Comparison of ENCODE assay signal across 19 cellular contexts in genomic region chr2:181105562-181105961, GRCh38.
DNase-seq lines count a peak whose midpoint lies in the region; ATAC-seq, FAIRE-seq and TF ChIP-seq lines count a peak whose summit lies in the region.
"Had no signal": no experiment of that assay in that cellular context is flagged by ENCODE, and none has a peak within 500 bp of the region (broad histone marks: within the 10 kb centered on the region; RNA-seq: fewer than 3 reads in every experiment).

No MANE protein-coding gene starts in this region.

- POLR2A ChIA-PET in activated CD4-positive, alpha-beta memory T cell treated with anti-CD3 and anti-CD28 coated beads, Interleukin-2, amount 10 ng/mL, durations not matched to agents 7 days and 5 days (lab: Charles Lee), result interaction anchor here (0.7 to 9.8 kb wide), 25 partner anchors 16 to 372 kb away, joined by 3 to 229 read pairs (median 7); partner anchors contain the start of genes ITGA4 and UBE2E3
- POLR2A ChIA-PET in naive thymus-derived CD8-positive, alpha-beta T cell (lab: Charles Lee), result interaction anchor here (0.8 to 6.8 kb wide), 8 partner anchors 15 to 361 kb away, joined by 3 to 53 read pairs (median 3); partner anchors contain the start of gene ITGA4

- no peak for DNase-seq in activated CD4-positive, alpha-beta T cell treated with anti-CD3 and anti-CD28 coated beads, Interleukin-2, amount 10 ng/mL, durations not matched to agents 24 days and 14 days
- no peak for DNase-seq in activated CD4-positive, alpha-beta T cell treated with anti-CD3 and anti-CD28 coated beads, Interleukin-2, amount 50 U/mL, for 4 hours
- DNase-seq in GM12891 (ENCODE audit: insufficient read length, low spot score) (no peak), HAP-1 (ENCODE audit: low spot score in 2 of 2) (no peak), GM20000 (ENCODE audit: low spot score) (no peak), NCI-H774 (lab: John Stamatoyannopoulos, UW) (no peak)
- no peak for DNase-seq in activated CD4-positive, alpha-beta memory T cell treated with anti-CD3 and anti-CD28 coated beads, Interleukin-2, amount 10 ng/mL, durations not matched to agents 7 days and 5 days
- DNase-seq in naive thymus-derived CD8-positive, alpha-beta T cell, result no peak
- DNase-seq: activated B cell treated with CpG ODN at 0.5 μM for 24 hours; activated naive CD4-positive, alpha-beta T cell treated with anti-CD3 and anti-CD28 coated beads for 36 hours; NCI-H1092; NCI-H2081 treated with DMSO at 0.1 percent for 48 hours; NCI-H524 treated with DMSO at 0.1 percent for 48 hours; SHP77 treated with DMSO at 0.1 percent for 48 hours; stimulated activated CD4-positive, alpha-beta T cell treated with anti-CD3 and anti-CD28 coated beads, Interleukin-15, amount 100 ng/mL, for 24 hours; stimulated activated naive CD8-positive, alpha-beta T cell treated with anti-CD3 and anti-CD28 coated beads, Interleukin-15, Interleukin-2, amounts not matched to agents 100 U/mL and 50 U/mL, for 24 hours had no signal

- peak overlapping the region; percentile 97 for H3K27ac Mint-ChIP-seq in activated CD4-positive, alpha-beta T cell treated with anti-CD3 and anti-CD28 coated beads, Interleukin-2, amount 10 ng/mL, durations not matched to agents 24 days and 14 days
- H3K27ac Mint-ChIP-seq in activated CD4-positive, alpha-beta memory T cell treated with anti-CD3 and anti-CD28 coated beads, Interleukin-2, amount 10 ng/mL, durations not matched to agents 7 days and 5 days, result peak overlapping the region; percentile 80
- H3K27ac Mint-ChIP-seq in naive thymus-derived CD8-positive, alpha-beta T cell, result peak overlapping the region in 8 of 10 donors; percentile 41 to 91 (median 78)
- H3K27ac Mint-ChIP-seq: activated B cell treated with CpG ODN at 0.5 μM for 24 hours; activated naive CD4-positive, alpha-beta T cell treated with anti-CD3 and anti-CD28 coated beads for 36 hours; dendritic cell treated with granulocyte-macrophage colony-stimulating factor and Interleukin-4, amounts not matched to agents 40 ng/mL and 50 ng/mL, for 4 days; type B pancreatic cell had no signal

- peak; percentile 72 for FAIRE-seq in GM12891 (lab: Jason Lieb, UNC)

- H3K4me3 Mint-ChIP-seq in activated CD4-positive, alpha-beta T cell treated with anti-CD3 and anti-CD28 coated beads, Interleukin-2, amount 10 ng/mL, durations not matched to agents 24 days and 14 days, result peak overlapping the region; percentile 77
- no peak overlapping the region for H3K4me3 Mint-ChIP-seq in activated CD4-positive, alpha-beta memory T cell treated with anti-CD3 and anti-CD28 coated beads, Interleukin-2, amount 10 ng/mL, durations not matched to agents 7 days and 5 days
- H3K4me3 Mint-ChIP-seq in naive thymus-derived CD8-positive, alpha-beta T cell, result peak overlapping the region in 4 of 10 donors; percentile 6 to 39 (median 28)
- H3K4me3 Mint-ChIP-seq: activated B cell treated with CpG ODN at 0.5 μM for 24 hours; activated naive CD4-positive, alpha-beta T cell treated with anti-CD3 and anti-CD28 coated beads for 36 hours; dendritic cell treated with granulocyte-macrophage colony-stimulating factor and Interleukin-4, amounts not matched to agents 40 ng/mL and 50 ng/mL, for 4 days; type B pancreatic cell had no signal

- H3K4me1 Mint-ChIP-seq in activated CD4-positive, alpha-beta T cell treated with anti-CD3 and anti-CD28 coated beads, Interleukin-2, amount 10 ng/mL, durations not matched to agents 24 days and 14 days, result peaks cover 47% of the 10 kb centered on the region
- peaks cover 59% of the 10 kb centered on the region for H3K4me1 Mint-ChIP-seq in activated CD4-positive, alpha-beta memory T cell treated with anti-CD3 and anti-CD28 coated beads, Interleukin-2, amount 10 ng/mL, durations not matched to agents 7 days and 5 days
- peaks cover 15 to 39% (median 37%) of the 10 kb centered on the region in 4 donors for H3K4me1 Mint-ChIP-seq in naive thymus-derived CD8-positive, alpha-beta T cell

- intact Hi-C loops in activated CD4-positive, alpha-beta T cell treated with anti-CD3 and anti-CD28 coated beads, Interleukin-2, amount 10 ng/mL, durations not matched to agents 24 days and 14 days (cut with micrococcal nuclease), result loop anchor here (5.0 kb wide), 1 partner anchor 72 kb away; no protein-coding TSS in a partner anchor

- H3K36me3 Mint-ChIP-seq in activated CD4-positive, alpha-beta T cell treated with anti-CD3 and anti-CD28 coated beads, Interleukin-2, amount 10 ng/mL, durations not matched to agents 24 days and 14 days (ENCODE audit: low read depth), result peaks cover 9% of the 10 kb centered on the region
- H3K36me3 Mint-ChIP-seq in activated CD4-positive, alpha-beta memory T cell treated with anti-CD3 and anti-CD28 coated beads, Interleukin-2, amount 10 ng/mL, durations not matched to agents 7 days and 5 days (ENCODE audit: low read depth), result peaks cover 14% of the 10 kb centered on the region
- H3K36me3 Mint-ChIP-seq in naive thymus-derived CD8-positive, alpha-beta T cell, result peaks cover 0 to 5% (median 0%) of the 10 kb centered on the region in 3 donors
- H3K36me3 Mint-ChIP-seq: type B pancreatic cell had no signal

- no peaks in the 10 kb centered on the region for H3K9me3 ChIP-seq in HAP-1
- H3K9me3 ChIP-seq: breast epithelium had no signal

- H3K9me3 Mint-ChIP-seq in activated CD4-positive, alpha-beta T cell treated with anti-CD3 and anti-CD28 coated beads, Interleukin-2, amount 10 ng/mL, durations not matched to agents 24 days and 14 days, result peaks cover 9% of the 10 kb centered on the region
- H3K9me3 Mint-ChIP-seq in activated CD4-positive, alpha-beta memory T cell treated with anti-CD3 and anti-CD28 coated beads, Interleukin-2, amount 10 ng/mL, durations not matched to agents 7 days and 5 days, result peaks cover 8% of the 10 kb centered on the region
- H3K9me3 Mint-ChIP-seq in naive thymus-derived CD8-positive, alpha-beta T cell, result peaks cover 0 to 12% (median 0%) of the 10 kb centered on the region in 9 donors
- H3K9me3 Mint-ChIP-seq: activated B cell treated with CpG ODN at 0.5 μM for 24 hours; activated naive CD4-positive, alpha-beta T cell treated with anti-CD3 and anti-CD28 coated beads for 36 hours; dendritic cell treated with granulocyte-macrophage colony-stimulating factor and Interleukin-4, amounts not matched to agents 40 ng/mL and 50 ng/mL, for 4 days; type B pancreatic cell had no signal

- H3K27me3 Mint-ChIP-seq in activated CD4-positive, alpha-beta T cell treated with anti-CD3 and anti-CD28 coated beads, Interleukin-2, amount 10 ng/mL, durations not matched to agents 24 days and 14 days, result no peaks in the 10 kb centered on the region
- no peaks in the 10 kb centered on the region for H3K27me3 Mint-ChIP-seq in activated CD4-positive, alpha-beta memory T cell treated with anti-CD3 and anti-CD28 coated beads, Interleukin-2, amount 10 ng/mL, durations not matched to agents 7 days and 5 days
- H3K27me3 Mint-ChIP-seq in naive thymus-derived CD8-positive, alpha-beta T cell, result no peaks in the 10 kb centered on the region
- H3K27me3 Mint-ChIP-seq: activated B cell treated with CpG ODN at 0.5 μM for 24 hours; dendritic cell treated with granulocyte-macrophage colony-stimulating factor and Interleukin-4, amounts not matched to agents 40 ng/mL and 50 ng/mL, for 4 days had no signal

- H3K4me1 ChIP-seq in HAP-1, result no peaks in the 10 kb centered on the region
- H3K4me1 ChIP-seq: breast epithelium had no signal

- CTCF ChIA-PET in activated CD4-positive, alpha-beta memory T cell treated with anti-CD3 and anti-CD28 coated beads, Interleukin-2, amount 10 ng/mL, durations not matched to agents 7 days and 5 days (lab: Charles Lee), result interaction anchor here (0.8 to 4.8 kb wide), 25 partner anchors 16 to 610 kb away, joined by 3 to 69 read pairs (median 4); partner anchors contain the start of gene ITGA4

- no peak for TF ChIP-seq POLR2A in GM12891 (IDR thresholded peaks at IDR 0.05; ENCODE audit: low read depth, low read length)

- H3K27me3 ChIP-seq in HAP-1 (ENCODE audit: low read depth), result no peaks in the 10 kb centered on the region
- H3K27me3 ChIP-seq: breast epithelium had no signal

- ATAC-seq in naive thymus-derived CD8-positive, alpha-beta T cell, result no peak
- ATAC-seq: stimulated activated naive CD8-positive, alpha-beta T cell treated with anti-CD3 and anti-CD28 coated beads, Interleukin-15, Interleukin-2, amounts not matched to agents 100 U/mL and 50 U/mL, for 24 hours had no signal

- in situ Hi-C loops in HAP-1 (cut with MboI; ENCODE audit: low sequenced_read_pairs), result loop anchor here (25.0 kb wide), 1 partner anchor 357 kb away; the partner anchor contains the start of gene ITGA4

- H3K36me3 ChIP-seq in HAP-1 (replicated peaks), result no peaks in the 10 kb centered on the region
- H3K36me3 ChIP-seq: breast epithelium had no signal

- no peak for TF ChIP-seq CTCF in GM20000 (IDR thresholded peaks at IDR 0.05; ENCODE audit: extremely low read depth, missing control alignments)

- no peak overlapping the region for H3K4me3 ChIP-seq in HAP-1
- H3K4me3 ChIP-seq: breast epithelium had no signal

TF ChIP-seq in GM12891, 5 proteins besides CTCF, POLR2A, EP300 and RAD21:
- TF ChIP-seq TAF1 (IDR thresholded peaks at IDR 0.05; ENCODE audit: low read depth, low read length), result no peak
- no peak for TF ChIP-seq POLR2AphosphoS5 (IDR thresholded peaks at IDR 0.05; ENCODE audit: low read depth, low read length)
- no peak for TF ChIP-seq SPI1 (IDR thresholded peaks at IDR 0.05; ENCODE audit: low read depth, low read length)
- TF ChIP-seq POU2F2 (IDR thresholded peaks at IDR 0.05; ENCODE audit: low read depth, low read length), result no peak
- TF ChIP-seq PAX5 (IDR thresholded peaks at IDR 0.05; ENCODE audit: insufficient read depth, low read length, severe bottlenecking), result no peak
TF ChIP-seq in GM12891: peak in this region for 0.
